In genomic region chr15:101251830-101252820, GRCh38 we compare ENCODE assay signal across 1 cellular context.
TF ChIP-seq lines count a peak whose summit lies in the region.

Gene CHSY1 (minus strand): TSS chr15:101252048. CDS start chr15:101251456, 592 bp downstream.

TF ChIP-seq in A549, 52 proteins besides CTCF, POLR2A, EP300 and RAD21 (continued from another document):
- TF ChIP-seq BCL3 (IDR thresholded peaks at IDR 0.05) (peak; percentile 50; the same call in 1 of the 3 replicates), JUN (IDR thresholded peaks at IDR 0.05) (peak in 1 of 2 experiments; percentile 89; a peak in 4 of 5 replicates), TP53 (CRISPR knock-in tag; IDR thresholded peaks at IDR 0.05) (no peak)
TF ChIP-seq in A549: peak in this region for 11.
